ENCODE assay signal across 17 cellular contexts in genomic region chr6:111157412-111157811, GRCh38.
"Had no signal": no experiment of that assay in that cellular context is flagged by ENCODE, and none has a peak within 500 bp of the region (broad histone marks: within the 10 kb centered on the region; RNA-seq: fewer than 3 reads in every experiment).

No MANE protein-coding gene starts in this region.

- ATAC-seq: left lung, pancreas, sciatic nerve had no signal

- DNase-seq: activated CD4-positive, alpha-beta T cell treated with anti-CD3 and anti-CD28 coated beads, Interleukin-2, amount 50 U/mL, for 1 hour; aorta; cortex of kidney; effector memory CD4-positive, alpha-beta T cell; foreskin fibroblast; glutamatergic neuron; hypothalamus; kidney; left lung; mammary epithelial cell; pancreas; SJCRH30; spleen; stomach; testis; upper lobe of left lung had no signal
